Comparison of ENCODE assay signal across 8 cellular contexts in the genomic region with DNA sequence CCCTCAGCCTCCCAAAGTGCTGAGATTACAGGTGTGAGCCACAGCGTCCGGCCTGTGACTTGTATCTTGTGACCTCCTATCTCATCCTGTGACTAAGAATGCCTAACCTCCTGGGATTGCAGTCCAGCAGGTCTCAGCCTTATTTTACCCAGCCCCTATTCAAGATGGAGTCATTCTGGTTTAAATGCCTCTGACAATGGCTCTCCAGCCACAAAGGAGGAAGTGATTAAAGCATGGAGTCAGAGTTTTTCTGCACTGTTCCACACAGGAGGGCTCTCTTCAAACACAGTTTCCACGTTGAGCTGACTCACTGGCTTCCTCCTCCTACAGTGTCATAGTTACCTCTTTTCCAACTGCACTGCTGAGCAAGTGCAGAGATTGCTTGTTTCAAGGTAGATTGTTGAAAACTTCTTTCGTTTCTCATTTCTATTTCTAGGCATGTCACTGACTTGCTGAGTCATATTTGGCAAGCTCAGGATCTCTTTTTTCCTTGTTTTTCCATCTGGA. TPM values are rescaled to one million over a fixed set of nuclear protein-coding genes. Genes with fewer than 3 reads are reported as not detected.
A peak's percentile ranks its signal among the peaks of the same experiment; 100 is the strongest.
DNase-seq lines count a peak whose midpoint lies in the region; ATAC-seq and TF ChIP-seq lines count a peak whose summit lies in the region.

No MANE protein-coding gene starts in this region.

- peaks cover 10% of the 10 kb centered on the region for H3K4me1 ChIP-seq in HAP-1

- no peak for ATAC-seq in HG02840 (IDR thresholded peaks at IDR 0.05; ENCODE audit: low FRiP score, unreplicated experiment)
- no peak for ATAC-seq in left lobe of liver

- DNase-seq in ELR (ENCODE audit: low read depth) (peak; percentile 96), HFF-Myc (ENCODE audit: extremely low read depth, low read depth) (peak; percentile 31), SIG-M5 treated with dmso at 0.1 percent for 504 hours (lab: John Stamatoyannopoulos, UW; ENCODE audit: unreplicated experiment) (peak; percentile 70), dedifferentiated amniotic fluid mesenchymal stem cell (ENCODE audit: extremely low spot score) (peak; percentile 50), occipital lobe (lab: John Stamatoyannopoulos, UW) (peak; percentile 30), HAP-1 (ENCODE audit: low spot score in 2 of 2) (no peak), left lobe of liver (ENCODE audit: low spot score) (no peak)

- H3K4me3 ChIP-seq in HFF-Myc (replicated peaks; ENCODE audit: low read depth, low read length) (no peak overlapping the region), HAP-1 (no peak overlapping the region)

- TF ChIP-seq CTCF in HFF-Myc (IDR thresholded peaks at IDR 0.05; ENCODE audit: low read depth, low read length, missing control alignments) = no peak

- H3K27me3 ChIP-seq in HAP-1 (ENCODE audit: low read depth) = no peaks in the 10 kb centered on the region

- in situ Hi-C loops in HAP-1 (cut with MboI; ENCODE audit: low sequenced_read_pairs) = no loop called here

- H3K36me3 ChIP-seq in HAP-1 (replicated peaks) = no peaks in the 10 kb centered on the region

- no peaks in the 10 kb centered on the region for H3K9me3 ChIP-seq in HAP-1

RNA-seq across cellular contexts. Expression of a gene that starts 29.3 kb away (rescaled TPM):
- total RNA-seq in occipital lobe (13.6 TPM), left lobe of liver (26.5 TPM)

Comparison
In these comparisons a context has a peak if more than half of its experiments do, and no peak if none do; other contexts are left out.
1. DNase-seq: peak in ELR (single experiment), HFF-Myc (single experiment), SIG-M5 treated with dmso at 0.1 percent for 504 hours (single experiment), dedifferentiated amniotic fluid mesenchymal stem cell (single experiment) and occipital lobe (single experiment); none in HAP-1 (0 of 2) and left lobe of liver (single experiment).